Comparison of ENCODE assay signal across 19 cellular contexts in the genomic region with DNA sequence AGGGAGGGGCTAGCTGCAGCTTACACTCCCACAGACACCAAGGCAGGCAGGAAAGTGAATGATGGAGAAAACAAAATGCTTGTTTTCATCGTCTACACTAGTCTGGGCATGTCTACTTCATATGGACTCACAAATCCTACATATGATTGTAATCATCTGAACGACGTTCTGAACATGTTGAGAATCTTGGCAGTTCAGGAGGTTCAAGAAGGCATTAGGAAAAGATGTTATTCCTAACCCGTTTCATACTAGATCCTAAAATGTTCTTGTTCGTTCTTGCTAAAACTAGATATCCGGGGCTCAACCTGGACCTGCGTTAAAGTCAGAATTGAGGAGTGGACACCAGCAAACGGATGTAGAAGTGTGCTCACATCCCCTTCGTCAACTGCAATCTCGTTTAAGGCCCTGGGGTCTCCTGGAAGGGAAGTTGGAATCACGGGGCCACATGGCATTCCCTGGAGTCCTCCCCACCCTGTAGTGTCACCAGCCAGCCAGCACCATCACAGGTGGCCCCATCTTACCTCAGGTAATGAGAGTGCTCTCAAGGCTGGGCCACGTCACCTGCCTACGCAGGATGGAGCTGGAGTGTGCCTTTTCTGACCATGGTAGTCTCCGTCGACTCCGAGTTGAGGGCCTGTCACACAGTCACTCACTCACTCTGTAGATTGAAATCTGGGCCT.
"Had no signal": no experiment of that assay in that cellular context is flagged by ENCODE, and none has a peak within 500 bp of the region (broad histone marks: within the 10 kb centered on the region; RNA-seq: fewer than 3 reads in every experiment).

No MANE protein-coding gene starts in this region.

- H3K36me3 ChIP-seq: brain microvascular endothelial cell, gastrocnemius medialis, sigmoid colon, spleen, vagina had no signal

- H3K4me3 ChIP-seq: heart left ventricle, lower lobe of right lung, psoas muscle, sigmoid colon, spleen, vagina had no signal

- H3K9me3 ChIP-seq: gastrocnemius medialis, heart left ventricle, lower lobe of right lung, psoas muscle, sigmoid colon, spleen, vagina had no signal

- DNase-seq: activated CD4-positive, alpha-beta T cell treated with anti-CD3 and anti-CD28 coated beads for 4 hours; activated CD8-positive, alpha-beta T cell treated with anti-CD3 and anti-CD28 coated beads for 36 hours; activated naive CD8-positive, alpha-beta T cell treated with anti-CD3 and anti-CD28 coated beads for 36 hours; brain microvascular endothelial cell; cerebellar nuclear complex; effector memory CD4-positive, alpha-beta T cell; gastrocnemius medialis; heart left ventricle; left cardiac atrium; lower lobe of right lung; naive thymus-derived CD4-positive, alpha-beta T cell; psoas muscle; sigmoid colon; spleen; SW 1271 had no signal

- ATAC-seq: activated CD8-positive, alpha-beta T cell treated with anti-CD3 and anti-CD28 coated beads for 36 hours; gastrocnemius medialis; left cardiac atrium; lower lobe of right lung; naive thymus-derived CD4-positive, alpha-beta T cell; WTC11 had no signal

- H3K4me1 ChIP-seq: lower lobe of right lung, psoas muscle, sigmoid colon, spleen had no signal

- H3K27ac ChIP-seq: brain microvascular endothelial cell, epithelial cell of prostate, gastrocnemius medialis, heart left ventricle, lower lobe of right lung, psoas muscle, sigmoid colon, spleen, vagina had no signal

- FAIRE-seq: TTC549 had no signal

- H3K27me3 ChIP-seq: brain microvascular endothelial cell, gastrocnemius medialis, heart left ventricle, sigmoid colon, spleen, vagina had no signal
